Comparison of ENCODE assay signal across 17 cellular contexts in genomic region chr1:156065871-156066270, GRCh38. TPM values are rescaled to one million over a fixed set of nuclear protein-coding genes. Genes with fewer than 3 reads are reported as not detected.
"Had no signal": no experiment of that assay in that cellular context is flagged by ENCODE, and none has a peak within 500 bp of the region (broad histone marks: within the 10 kb centered on the region; RNA-seq: fewer than 3 reads in every experiment).

No MANE protein-coding gene starts in this region.

- ATAC-seq: esophagus mucosa had no signal

- H3K27ac ChIP-seq: adrenal gland, breast epithelium, neutrophil, thoracic aorta, vagina, VCaP had no signal

- H3K4me1 ChIP-seq: adrenal gland, breast epithelium, vagina had no signal

- H3K4me3 ChIP-seq: adrenal gland, breast epithelium, skin epidermis, thoracic aorta, vagina had no signal

- FAIRE-seq: astrocyte had no signal

- H3K27me3 ChIP-seq: adrenal gland, breast epithelium, neutrophil, vagina had no signal

- H3K36me3 ChIP-seq: adrenal gland, breast epithelium, neutrophil, thoracic aorta, vagina had no signal

- H3K9me3 ChIP-seq: adrenal gland, breast epithelium, neutrophil, thoracic aorta, vagina had no signal

- DNase-seq: activated CD8-positive, alpha-beta memory T cell treated with anti-CD3 and anti-CD28 coated beads for 24 hours had no signal

RNA-seq across cellular contexts. Expression of gene RAB25, which starts 4.9 kb away (rescaled TPM):
- total RNA-seq: osteocyte; posterior vena cava; sciatic nerve; subcutaneous adipose tissue; T-helper 1 cell treated with Interleukin-12 subunit alpha and Interleukin-12 subunit beta and Interleukin-4 antibody, amounts not matched to agents 30 ng/mL and 1 ng/mL, for 36 hours; thoracic aorta had no signal
- polyA plus RNA-seq: immature natural killer cell had no signal

RNA-seq across cellular contexts. Expression of gene MEX3A, which starts 16.4 kb away (rescaled TPM):
- total RNA-seq: T-helper 1 cell treated with Interleukin-12 subunit alpha and Interleukin-12 subunit beta and Interleukin-4 antibody, amounts not matched to agents 30 ng/mL and 1 ng/mL, for 36 hours had no signal
- polyA plus RNA-seq: immature natural killer cell; naive thymus-derived CD8-positive, alpha-beta T cell had no signal
